Comparison of ENCODE assay signal across 23 cellular contexts in the genomic region with DNA sequence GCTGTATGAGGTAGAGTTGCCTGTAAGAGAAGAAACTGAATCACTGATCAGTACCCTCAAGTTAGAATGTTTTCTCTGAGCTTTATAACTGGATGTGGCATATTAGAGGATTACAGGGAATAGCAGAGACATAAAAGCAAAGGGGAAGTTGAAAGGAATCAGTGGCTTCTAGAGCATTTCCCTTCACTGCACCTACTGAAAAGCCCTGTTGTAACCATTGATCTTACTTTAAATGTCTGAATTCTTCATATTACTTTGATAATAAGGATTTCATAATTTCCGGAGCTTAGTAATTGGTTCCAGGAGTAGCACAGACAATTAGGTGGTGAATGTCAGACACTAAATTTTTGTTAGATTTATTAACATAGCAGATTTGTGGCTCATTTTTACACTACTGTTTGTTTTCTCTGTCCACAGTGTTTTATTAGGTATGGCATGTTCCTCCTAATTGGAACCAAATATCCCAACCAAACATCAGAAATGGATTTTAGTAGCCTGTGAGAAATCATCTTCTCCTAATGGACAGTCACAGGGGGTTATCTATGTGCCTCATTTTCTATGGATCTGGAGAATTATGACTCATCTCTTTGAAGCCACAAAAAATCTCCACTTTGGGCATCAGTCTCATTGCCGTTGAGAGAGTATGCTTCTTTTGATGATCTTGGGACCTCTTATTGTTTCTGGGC.
DNase-seq lines count a peak whose midpoint lies in the region; TF ChIP-seq lines count a peak whose summit lies in the region.
"Had no signal": no experiment of that assay in that cellular context is flagged by ENCODE, and none has a peak within 500 bp of the region (broad histone marks: within the 10 kb centered on the region; RNA-seq: fewer than 3 reads in every experiment).

No MANE protein-coding gene starts in this region.

- BruUV-seq in PC-9 (replicated peaks; lab: Mats Ljungman, UMichigan): no TSS peak

- H3K4me3 ChIP-seq in SK-N-SH (ENCODE audit: low read depth in 2 of 2, low read length in 1 of 2): no peak overlapping the region
- H3K4me3 ChIP-seq in fibroblast of villous mesenchyme (ENCODE audit: low read depth, low read length): no peak overlapping the region
- no peak overlapping the region for H3K4me3 ChIP-seq in PC-9
- H3K4me3 ChIP-seq: ascending aorta, GM23338, upper lobe of right lung had no signal

- peaks cover 9% of the 10 kb centered on the region for H3F3A ChIP-seq in SK-N-SH (replicated peaks; ENCODE audit: insufficient read depth)
- no peaks in the 10 kb centered on the region for H3F3A ChIP-seq in PC-9 (ENCODE audit: insufficient read depth, low read depth)

- H3K9me2 ChIP-seq in SK-N-SH (no peaks in the 10 kb centered on the region), PC-9 (ENCODE audit: insufficient read depth) (no peaks in the 10 kb centered on the region)

- no peaks in the 10 kb centered on the region for H4K20me1 ChIP-seq in SK-N-SH (ENCODE audit: insufficient read depth)
- no peaks in the 10 kb centered on the region for H4K20me1 ChIP-seq in PC-9 (ENCODE audit: insufficient read depth)

- TF ChIP-seq CTCF in SK-N-SH (IDR thresholded peaks at IDR 0.05): no peak
- no peak for TF ChIP-seq CTCF in fibroblast of villous mesenchyme (IDR thresholded peaks at IDR 0.05; ENCODE audit: insufficient read depth, low read depth, low read length)
- no peak for TF ChIP-seq CTCF in PC-9 (conservative IDR thresholded peaks at IDR 0.05)
- TF ChIP-seq CTCF in GM20000 (IDR thresholded peaks at IDR 0.05; ENCODE audit: extremely low read depth, missing control alignments): no peak

- H3K9ac ChIP-seq in SK-N-SH: no peak overlapping the region

- WGBS in SK-N-SH (ENCODE audit: low lambda C conversion rate): 6% methylated on average over 2 of the region's 2 CpGs

- H3K9me3 ChIP-seq in SK-N-SH (no peaks in the 10 kb centered on the region), PC-9 (ENCODE audit: insufficient read depth, low read depth) (no peaks in the 10 kb centered on the region; the same call in 1 of the 2 replicates)
- H3K9me3 ChIP-seq: ascending aorta, upper lobe of right lung had no signal

- H3K4me2 ChIP-seq in SK-N-SH: no peak overlapping the region
- H3K4me2 ChIP-seq in PC-9: no peak overlapping the region
- H3K4me2 ChIP-seq: GM23338 had no signal

- H3K36me3 ChIP-seq in SK-N-SH (replicated peaks in 1 of 2; ENCODE audit: control insufficient read depth in 1 of 2, insufficient read depth in 2 of 2, low read length in 1 of 2) (no peaks in the 10 kb centered on the region), PC-9 (ENCODE audit: low read depth) (no peaks in the 10 kb centered on the region)
- H3K36me3 ChIP-seq: ascending aorta, upper lobe of right lung had no signal

- H2AFZ ChIP-seq in SK-N-SH (ENCODE audit: low read depth) (peak overlapping the region; percentile 3; the same call in 1 of the 2 replicates), PC-9 (no peak overlapping the region)
- H2AFZ ChIP-seq: GM23338 had no signal

- H3K79me2 ChIP-seq in SK-N-SH (ENCODE audit: insufficient read depth) (no peaks in the 10 kb centered on the region), PC-9 (ENCODE audit: low read depth) (no peaks in the 10 kb centered on the region)

- POLR2A ChIA-PET in SK-N-SH (lab: Yijun Ruan, JAX) (no interaction called here), PC-9 (lab: Charles Lee; ENCODE audit: unreplicated experiment) (interaction anchor here (0.7 kb wide), 1 partner anchor 363 kb away, joined by 4 read pairs; no protein-coding TSS in a partner anchor)

- H3K4me1 ChIP-seq in SK-N-SH (ENCODE audit: control insufficient read depth in 1 of 2, insufficient read depth in 2 of 2, low read depth in 1 of 2, low read length in 1 of 2) (peaks cover 10 to 11% of the 10 kb centered on the region in 2 experiments; a peak in 3 of 4 replicates), PC-9 (replicated peaks; ENCODE audit: insufficient read depth) (no peaks in the 10 kb centered on the region)
- H3K4me1 ChIP-seq: ascending aorta, upper lobe of right lung had no signal

- intact Hi-C loops in PC-9 (cut with micrococcal nuclease; ENCODE audit: unreplicated experiment): loop anchor here (10.0 kb wide), 1 partner anchor 189 kb away; no protein-coding TSS in a partner anchor

- CTCF ChIA-PET in SK-N-SH (lab: Yijun Ruan, JAX) (interaction anchor here (1.0 to 11.6 kb wide), 20 partner anchors 10 to 655 kb away, joined by 3 to 207 read pairs (median 5); a partner anchor contains a TSS), PC-9 (lab: Charles Lee) (no interaction called here)

- TF ChIP-seq RAD21 in SK-N-SH (IDR thresholded peaks at IDR 0.05; ENCODE audit: low read length): peak; percentile 15

- DNase-seq in AG08395 (ENCODE audit: low spot score): peak; percentile 12
- peak; percentile 35 for DNase-seq in GM04503 (ENCODE audit: low read depth)
- DNase-seq in SK-N-SH: peak; percentile 16
- peak; percentile 12 for DNase-seq in fibroblast of villous mesenchyme (ENCODE audit: low read depth)
- no peak for DNase-seq in NCI-H187 treated with DMSO at 0.1 percent for 48 hours (lab: John Stamatoyannopoulos, UW)
- DNase-seq in PC-9: no peak
- no peak for DNase-seq in GM20000 (ENCODE audit: low spot score)
- no peak for DNase-seq in dedifferentiated amniotic fluid mesenchymal stem cell (ENCODE audit: extremely low spot score)
- DNase-seq: activated CD8-positive, alpha-beta T cell treated with anti-CD3 and anti-CD28 coated beads for 36 hours; CD4-positive, CD25-positive, alpha-beta regulatory T cell; hippocampal formation; immature natural killer cell; naive B cell; NCI-H1105; NCI-H2081; NCI-H345; NCI-H748 treated with DMSO at 0.1 percent for 48 hours; nucleus accumbens; substantia nigra; SW 1271; upper lobe of right lung had no signal

- TF ChIP-seq EP300 in SK-N-SH (IDR thresholded peaks at IDR 0.05; ENCODE audit: borderline replicate concordance in 1 of 2, low read depth in 1 of 2, low read length in 1 of 2): peak; percentile 92 to 97

- H3K27ac ChIP-seq in SK-N-SH (ENCODE audit: low read depth in 2 of 2, low read length in 1 of 2): peak overlapping the region; percentile 62 to 87; a peak in 3 of 4 replicates
- no peak overlapping the region for H3K27ac ChIP-seq in PC-9
- H3K27ac ChIP-seq: ascending aorta, upper lobe of right lung had no signal

- H3K27me3 ChIP-seq in SK-N-SH (ENCODE audit: insufficient read depth) (no peaks in the 10 kb centered on the region), PC-9 (ENCODE audit: insufficient read depth, low read depth) (no peaks in the 10 kb centered on the region)
- H3K27me3 ChIP-seq: ascending aorta, upper lobe of right lung had no signal

TF ChIP-seq in SK-N-SH, 30 proteins besides CTCF, POLR2A, EP300 and RAD21:
- TF ChIP-seq RXRA (IDR thresholded peaks at IDR 0.05; ENCODE audit: borderline replicate concordance, low read depth) (peak; percentile 54; the same call in 1 of the 2 replicates), NFIC (IDR thresholded peaks at IDR 0.05; ENCODE audit: borderline replicate concordance) (peak; percentile 68; the same call in 1 of the 2 replicates), POLR2AphosphoS5 (IDR thresholded peaks at IDR 0.05; ENCODE audit: low read depth, low read length) (peak; percentile 93), ELF1 (IDR thresholded peaks at IDR 0.05) (no peak; the same call in 1 of the 2 replicates), TCF12 (IDR thresholded peaks at IDR 0.05) (peak; percentile 99), TAF1 (IDR thresholded peaks at IDR 0.05; ENCODE audit: borderline replicate concordance, low read depth, low read length) (no peak), JUND (IDR thresholded peaks at IDR 0.05) (peak; percentile 79), SIN3A (IDR thresholded peaks at IDR 0.05; ENCODE audit: borderline replicate concordance, low read depth, low read length) (0 out of 2 replicates have a peak, but pooled peaks have one; percentile 13), GATA2 (CRISPR knock-in tag; IDR thresholded peaks at IDR 0.05) (peak; percentile 45), RCOR1 (IDR thresholded peaks at IDR 0.05; ENCODE audit: low read length) (no peak), TEAD4 (IDR thresholded peaks at IDR 0.05; ENCODE audit: borderline replicate concordance, insufficient read depth) (peak; percentile 94), FOSL2 (IDR thresholded peaks at IDR 0.05; ENCODE audit: borderline replicate concordance, low read depth) (peak; percentile 74), GABPA (IDR thresholded peaks at IDR 0.05; ENCODE audit: low read depth) (0 out of 2 replicates have a peak, but pooled peaks have one; percentile 10), FOXM1 (IDR thresholded peaks at IDR 0.05; ENCODE audit: low read depth) (peak; percentile 94; the same call in 1 of the 2 replicates), YY1 (IDR thresholded peaks at IDR 0.05; ENCODE audit: low read depth) (no peak), MEF2A (IDR thresholded peaks at IDR 0.05; ENCODE audit: borderline replicate concordance, low read depth) (peak; percentile 25; the same call in 1 of the 2 replicates)
- TF ChIP-seq, protein P1, sequence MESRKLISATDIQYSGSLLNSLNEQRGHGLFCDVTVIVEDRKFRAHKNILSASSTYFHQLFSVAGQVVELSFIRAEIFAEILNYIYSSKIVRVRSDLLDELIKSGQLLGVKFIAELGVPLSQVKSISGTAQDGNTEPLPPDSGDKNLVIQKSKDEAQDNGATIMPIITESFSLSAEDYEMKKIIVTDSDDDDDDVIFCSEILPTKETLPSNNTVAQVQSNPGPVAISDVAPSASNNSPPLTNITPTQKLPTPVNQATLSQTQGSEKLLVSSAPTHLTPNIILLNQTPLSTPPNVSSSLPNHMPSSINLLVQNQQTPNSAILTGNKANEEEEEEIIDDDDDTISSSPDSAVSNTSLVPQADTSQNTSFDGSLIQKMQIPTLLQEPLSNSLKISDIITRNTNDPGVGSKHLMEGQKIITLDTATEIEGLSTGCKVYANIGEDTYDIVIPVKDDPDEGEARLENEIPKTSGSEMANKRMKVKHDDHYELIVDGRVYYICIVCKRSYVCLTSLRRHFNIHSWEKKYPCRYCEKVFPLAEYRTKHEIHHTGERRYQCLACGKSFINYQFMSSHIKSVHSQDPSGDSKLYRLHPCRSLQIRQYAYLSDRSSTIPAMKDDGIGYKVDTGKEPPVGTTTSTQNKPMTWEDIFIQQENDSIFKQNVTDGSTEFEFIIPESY (IDR thresholded peaks at IDR 0.05; ENCODE audit: borderline replicate concordance, low read depth): 0 out of 2 replicates have a peak, but pooled peaks have one; percentile 72
- TF ChIP-seq, protein P2, sequence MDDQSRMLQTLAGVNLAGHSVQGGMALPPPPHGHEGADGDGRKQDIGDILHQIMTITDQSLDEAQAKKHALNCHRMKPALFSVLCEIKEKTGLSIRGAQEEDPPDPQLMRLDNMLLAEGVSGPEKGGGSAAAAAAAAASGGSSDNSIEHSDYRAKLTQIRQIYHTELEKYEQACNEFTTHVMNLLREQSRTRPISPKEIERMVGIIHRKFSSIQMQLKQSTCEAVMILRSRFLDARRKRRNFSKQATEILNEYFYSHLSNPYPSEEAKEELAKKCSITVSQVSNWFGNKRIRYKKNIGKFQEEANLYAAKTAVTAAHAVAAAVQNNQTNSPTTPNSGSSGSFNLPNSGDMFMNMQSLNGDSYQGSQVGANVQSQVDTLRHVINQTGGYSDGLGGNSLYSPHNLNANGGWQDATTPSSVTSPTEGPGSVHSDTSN (IDR thresholded peaks at IDR 0.05): peak; percentile 97

Comparison
In these comparisons a context has a peak if more than half of its experiments do, and no peak if none do; other contexts are left out.
1. DNase-seq: peak in AG08395 (single experiment), GM04503 (single experiment), SK-N-SH (single experiment) and fibroblast of villous mesenchyme (single experiment); none in NCI-H187 treated with DMSO at 0.1 percent for 48 hours (single experiment), PC-9 (0 of 2), GM20000 (single experiment) and dedifferentiated amniotic fluid mesenchymal stem cell (single experiment).